Comparison of ENCODE assay signal across 8 cellular contexts in genomic region chr7:65411249-65411648, GRCh38.
"Had no signal": no experiment of that assay in that cellular context is flagged by ENCODE, and none has a peak within 500 bp of the region (broad histone marks: within the 10 kb centered on the region; RNA-seq: fewer than 3 reads in every experiment).

No MANE protein-coding gene starts in this region.

- DNase-seq: IMR-90, Karpas-422, KBM-7, KG1 had no signal

- H3K9ac ChIP-seq: KMS-11 had no signal

- H3K4me2 ChIP-seq: KMS-11 had no signal

- ATAC-seq: K562 had no signal

- H3K27ac ChIP-seq: HL-60, KMS-11 had no signal

- H3K4me3 ChIP-seq: K562 had no signal

- FAIRE-seq: HTR-8/SVneo, K562 had no signal
